Comparison of ENCODE assay signal across 9 cellular contexts in genomic region chr7:134514663-134515062, GRCh38. TPM values are rescaled to one million over a fixed set of nuclear protein-coding genes. Genes with fewer than 3 reads are reported as not detected.
A peak's percentile ranks its signal among the peaks of the same experiment; 100 is the strongest.
DNase-seq lines count a peak whose midpoint lies in the region; ATAC-seq and TF ChIP-seq lines count a peak whose summit lies in the region.
"Had no signal": no experiment of that assay in that cellular context is flagged by ENCODE, and none has a peak within 500 bp of the region (broad histone marks: within the 10 kb centered on the region; RNA-seq: fewer than 3 reads in every experiment).

No MANE protein-coding gene starts in this region.

- H3K27me3 ChIP-seq in Karpas-422 (ENCODE audit: low read length) (no peaks in the 10 kb centered on the region), thyroid gland (no peaks in the 10 kb centered on the region)

- no peaks in the 10 kb centered on the region for H3K9me3 ChIP-seq in Karpas-422 (ENCODE audit: low read length)
- no peaks in the 10 kb centered on the region for H3K9me3 ChIP-seq in thyroid gland

- DNase-seq in CMK (ENCODE audit: low read depth) (peak; percentile 24), Karpas-422 (peak; percentile 92), OCI-M2 (lab: John Stamatoyannopoulos, UW; ENCODE audit: unreplicated experiment) (peak; percentile 51), left colon (no peak), thyroid gland (no peak), occipital lobe (lab: John Stamatoyannopoulos, UW) (no peak)
- peak; percentile 39 for DNase-seq in central memory CD4-positive, alpha-beta T cell

- H4K20me1 ChIP-seq in Karpas-422 (ENCODE audit: insufficient read depth, low read depth, low read length) = peaks cover 7% of the 10 kb centered on the region; the same call in 1 of the 2 replicates

- H3K36me3 ChIP-seq in Karpas-422 (ENCODE audit: insufficient read depth, low read length) (no peaks in the 10 kb centered on the region), thyroid gland (no peaks in the 10 kb centered on the region)

- H3K4me1 ChIP-seq in Karpas-422 (ENCODE audit: low read length) (no peaks in the 10 kb centered on the region), thyroid gland (peaks cover 0 to 3% of the 10 kb centered on the region in 2 donors)

- 1 to 2% methylated on average over 4 of the region's 4 CpGs for WGBS in thyroid gland, 2 donors

- no peak overlapping the region for H2AFZ ChIP-seq in Karpas-422 (ENCODE audit: low read length)

- H3K4me2 ChIP-seq in Karpas-422 (ENCODE audit: low read depth, low read length, poor library complexity, severe bottlenecking) = no peak overlapping the region

- no peak overlapping the region for H3K27ac ChIP-seq in Karpas-422 (ENCODE audit: low read length)
- H3K27ac ChIP-seq in thyroid gland = no peak overlapping the region

- TF ChIP-seq POLR2A in thyroid gland (IDR thresholded peaks at IDR 0.05) = no peak

- no peak overlapping the region for H3K9ac ChIP-seq in Karpas-422 (ENCODE audit: low read length)

- ATAC-seq in GM18870 (IDR thresholded peaks at IDR 0.05; ENCODE audit: unreplicated experiment) = peak; percentile 68
- peak; percentile 75 for ATAC-seq in left colon

- H3K4me3 ChIP-seq in Karpas-422 (ENCODE audit: low read length) (no peak overlapping the region), thyroid gland (replicated peaks in 1 of 3) (no peak overlapping the region)

- no peaks in the 10 kb centered on the region for H3K9me2 ChIP-seq in Karpas-422 (replicated peaks; ENCODE audit: insufficient read depth, low read length)

- H3K79me2 ChIP-seq in Karpas-422 (ENCODE audit: low read length) = no peaks in the 10 kb centered on the region

- intact Hi-C loops in left colon (cut with DNase I, micrococcal nuclease) = loop anchor here (5.0 to 10.0 kb wide), 2 partner anchors 77 to 90 kb away; no protein-coding TSS in a partner anchor
- intact Hi-C loops in thyroid gland (cut with DNase I) = loop anchor here (2.0 kb wide), 1 partner anchor 92 kb away; no protein-coding TSS in a partner anchor

- peak; percentile 57 to 92 (median 74) for TF ChIP-seq CTCF in thyroid gland (IDR thresholded peaks at IDR 0.05)

RNA-seq across cellular contexts. Expression of gene AKR1B10, which starts 12.7 kb away (rescaled TPM):
- total RNA-seq in Karpas-422 (2014; rRNA removed; shearing (Covaris generic); ENCODE audit: low replicate concordance) = not detected in 2 replicates
- total RNA-seq in left colon (100 to 1,000 TPM; 184 to 193 TPM), thyroid gland (1 to 10 TPM in 2 of 4 donors, under 1 TPM in 2; 0.42 to 5.3 (median 0.90) TPM), occipital lobe (not detected)
- total RNA-seq: T-helper 2 cell treated with Interferon-gamma antibody and Interleukin-4, amounts not matched to agents 100 ng/mL and 5 ng/mL, for 36 hours had no signal

RNA-seq across cellular contexts. Expression of gene AKR1B15, which starts 34.2 kb away (rescaled TPM):
- total RNA-seq in Karpas-422 (2014; rRNA removed; shearing (Covaris generic); ENCODE audit: low replicate concordance) = not detected in 2 replicates
- total RNA-seq in left colon (10 to 100 TPM in 1 of 2 donors, 1 to 10 TPM in 1; 7.8 to 14.0 TPM), thyroid gland (1 to 10 TPM in 1 of 4 donors, under 1 TPM in 1, not detected in 2; 0.56 to 1.2 TPM), occipital lobe (not detected)
- total RNA-seq: T-helper 2 cell treated with Interferon-gamma antibody and Interleukin-4, amounts not matched to agents 100 ng/mL and 5 ng/mL, for 36 hours had no signal

RNA-seq across cellular contexts. Expression of gene AKR1B1, which starts 55.8 kb away (rescaled TPM):
- 58.4 and 96.2 TPM in 2 replicates for total RNA-seq in Karpas-422 (2014; rRNA removed; shearing (Covaris generic); ENCODE audit: low replicate concordance)
- total RNA-seq in left colon = 10 to 100 TPM; 12.7 to 26.8 TPM
- 100 to 1,000 TPM in 1 of 4 donors, 10 to 100 TPM in 3; 39.4 to 103 (median 63.0) TPM for total RNA-seq in thyroid gland
- 29.6 TPM for total RNA-seq in occipital lobe

Comparison
In these comparisons a context has a peak if more than half of its experiments do, and no peak if none do; other contexts are left out.
1. DNase-seq: peak in CMK (single experiment), Karpas-422 (single experiment), OCI-M2 (single experiment) and central memory CD4-positive, alpha-beta T cell (single experiment); none in left colon (0 of 2), thyroid gland (0 of 2) and occipital lobe (single experiment).
2. RNA of gene AKR1B10, which starts 12.7 kb away (total RNA-seq): 184 to 193 TPM in left colon; 0.42 to 5.3 TPM in thyroid gland, not detected in Karpas-422 and not detected in occipital lobe (single experiment); every median in the first group is over 10 times any median in the second.